In genomic region chr11:117042689-117043088, GRCh38 we compare ENCODE assay signal across 23 cellular contexts.
"Had no signal": no experiment of that assay in that cellular context is flagged by ENCODE, and none has a peak within 500 bp of the region (broad histone marks: within the 10 kb centered on the region; RNA-seq: fewer than 3 reads in every experiment).

No MANE protein-coding gene starts in this region.

- H3K4me3 Mint-ChIP-seq: activated naive CD4-positive, alpha-beta T cell treated with anti-CD3 and anti-CD28 coated beads, Interleukin-2, amount 10 ng/mL, durations not matched to agents 7 days and 5 days; activated naive CD8-positive, alpha-beta T cell treated with anti-CD3 and anti-CD28 coated beads, Interleukin-2, amount 50 U/mL, for 24 hours; dendritic cell treated with granulocyte-macrophage colony-stimulating factor and Interleukin-4, amounts not matched to agents 40 ng/mL and 50 ng/mL, for 4 days; mesothelial cell of epicardium; nephron progenitor cell had no signal

- H3K36me3 Mint-ChIP-seq: mesothelial cell of epicardium had no signal

- H3K27me3 ChIP-seq: ascending aorta, transverse colon, uterus had no signal

- H3K27ac ChIP-seq: ascending aorta, epithelial cell of prostate, transverse colon, uterus, VCaP had no signal

- H3K36me3 ChIP-seq: ascending aorta, transverse colon, uterus had no signal

- H3K9me3 Mint-ChIP-seq: activated naive CD4-positive, alpha-beta T cell treated with anti-CD3 and anti-CD28 coated beads, Interleukin-2, amount 10 ng/mL, durations not matched to agents 7 days and 5 days; activated naive CD8-positive, alpha-beta T cell treated with anti-CD3 and anti-CD28 coated beads, Interleukin-2, amount 50 U/mL, for 24 hours; dendritic cell treated with granulocyte-macrophage colony-stimulating factor and Interleukin-4, amounts not matched to agents 40 ng/mL and 50 ng/mL, for 4 days; mesothelial cell of epicardium; nephron progenitor cell had no signal

- H3K27me3 Mint-ChIP-seq: activated naive CD4-positive, alpha-beta T cell treated with anti-CD3 and anti-CD28 coated beads, Interleukin-2, amount 10 ng/mL, durations not matched to agents 7 days and 5 days; activated naive CD8-positive, alpha-beta T cell treated with anti-CD3 and anti-CD28 coated beads, Interleukin-2, amount 50 U/mL, for 24 hours; dendritic cell treated with granulocyte-macrophage colony-stimulating factor and Interleukin-4, amounts not matched to agents 40 ng/mL and 50 ng/mL, for 4 days had no signal

- ATAC-seq: activated naive CD8-positive, alpha-beta T cell treated with anti-CD3 and anti-CD28 coated beads, Interleukin-2, amount 50 U/mL, for 24 hours; left lobe of liver; stimulated activated naive CD8-positive, alpha-beta T cell treated with anti-CD3 and anti-CD28 coated beads, Interleukin-15, Interleukin-2, amounts not matched to agents 100 U/mL and 50 U/mL, for 24 hours had no signal

- H3K4me3 ChIP-seq: ascending aorta, transverse colon, uterus had no signal

- FAIRE-seq: frontal cortex had no signal

- H3K9me3 ChIP-seq: ascending aorta, transverse colon, uterus had no signal

- H3K27ac Mint-ChIP-seq: activated naive CD4-positive, alpha-beta T cell treated with anti-CD3 and anti-CD28 coated beads, Interleukin-2, amount 10 ng/mL, durations not matched to agents 7 days and 5 days; dendritic cell treated with granulocyte-macrophage colony-stimulating factor and Interleukin-4, amounts not matched to agents 40 ng/mL and 50 ng/mL, for 4 days; mesothelial cell of epicardium; nephron progenitor cell had no signal

- DNase-seq: activated CD4-positive, alpha-beta T cell treated with anti-CD3 and anti-CD28 coated beads, Interleukin-2, amount 50 U/mL, for 1 hour; activated CD4-positive, CD25-positive, alpha-beta regulatory T cell treated with anti-CD3 and anti-CD28 coated beads, Interleukin-2, amount 50 U/mL, for 72 hours; activated naive CD4-positive, alpha-beta T cell treated with anti-CD3 and anti-CD28 coated beads, Interleukin-2, amount 10 ng/mL, durations not matched to agents 7 days and 5 days; activated naive CD8-positive, alpha-beta T cell treated with anti-CD3 and anti-CD28 coated beads, Interleukin-2, amount 50 U/mL, for 24 hours; effector memory CD4-positive, alpha-beta T cell; hypothalamus; islet precursor cell; nephron progenitor cell; nucleus accumbens; stimulated activated CD4-positive, alpha-beta T cell treated with anti-CD3 and anti-CD28 coated beads, Interleukin-12 subunit alpha, Interleukin-12 subunit beta, amount 100 ng/mL, for 4 hours; stimulated activated CD4-positive, alpha-beta T cell treated with anti-CD3 and anti-CD28 coated beads, Interleukin-1b, Interleukin-23, amount 100 ng/mL, for 48 hours; stimulated activated CD8-positive, alpha-beta memory T cell treated with anti-CD3 and anti-CD28 coated beads, Interleukin-4, amount 100 ng/mL, for 48 hours; stimulated activated naive CD8-positive, alpha-beta T cell treated with anti-CD3 and anti-CD28 coated beads, Interleukin-15, Interleukin-2, amounts not matched to agents 100 U/mL and 50 U/mL, for 24 hours; T-helper 2 cell; transverse colon; uterus had no signal
